21 cellular contexts compared by ENCODE assay signal in the genomic region with DNA sequence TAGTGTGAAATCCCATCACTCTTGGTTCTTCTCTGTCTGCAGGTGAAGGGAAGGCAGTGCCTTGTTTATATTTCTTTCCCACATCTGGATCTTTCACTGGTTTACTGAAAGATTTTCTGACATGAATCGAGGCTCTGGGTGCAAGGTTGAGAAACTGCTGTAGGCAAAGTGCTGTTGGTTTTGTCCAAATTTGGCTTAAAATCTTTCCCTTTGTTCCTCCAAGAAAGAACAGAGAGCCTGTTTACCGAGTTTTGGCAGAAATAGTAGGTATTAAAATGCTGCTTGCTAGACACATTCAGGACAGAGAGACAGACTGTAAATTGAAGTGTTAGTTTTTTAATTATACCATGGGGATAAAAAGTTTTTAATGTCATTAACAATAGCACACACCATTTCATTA.
"Had no signal": no experiment of that assay in that cellular context is flagged by ENCODE, and none has a peak within 500 bp of the region (broad histone marks: within the 10 kb centered on the region; RNA-seq: fewer than 3 reads in every experiment).

No MANE protein-coding gene starts in this region.

- H3K4me1 ChIP-seq: suprapubic skin, tibial artery, upper lobe of left lung, uterus had no signal

- ATAC-seq: effector memory CD8-positive, alpha-beta T cell; gastroesophageal sphincter; left colon; left ventricle myocardium superior; mucosa of descending colon; naive thymus-derived CD8-positive, alpha-beta T cell; right cardiac atrium had no signal

- DNase-seq: cortex of kidney; effector memory CD8-positive, alpha-beta T cell; kidney; left colon; left ventricle myocardium superior; mucosa of descending colon; naive thymus-derived CD8-positive, alpha-beta T cell; right cardiac atrium; small intestine; stimulated activated CD4-positive, alpha-beta T cell treated with anti-CD3 and anti-CD28 coated beads, Interleukin-12 subunit alpha, Interleukin-12 subunit beta, amount 100 ng/mL, for 4 hours; stimulated activated naive CD4-positive, alpha-beta T cell; stomach; tibial artery; upper lobe of left lung; uterus had no signal

- H3K9me3 ChIP-seq: esophagus muscularis mucosa, gastroesophageal sphincter, mucosa of descending colon, stomach, suprapubic skin, tibial artery, upper lobe of left lung, uterus had no signal

- H3K27ac ChIP-seq: epithelial cell of prostate, esophagus muscularis mucosa, hepatocyte, stomach, suprapubic skin, tibial artery, uterus had no signal

- H3K27me3 ChIP-seq: esophagus muscularis mucosa, gastroesophageal sphincter, hepatocyte, stomach, suprapubic skin, tibial artery, upper lobe of left lung, uterus had no signal

- H3K4me3 ChIP-seq: esophagus muscularis mucosa, gastroesophageal sphincter, hepatocyte, lung, mucosa of descending colon, stomach, suprapubic skin, tibial artery, upper lobe of left lung, uterus had no signal

- H3K36me3 ChIP-seq: uterus had no signal
